26 cellular contexts compared by ENCODE assay signal in genomic region chr5:166349036-166349435, GRCh38.
"Had no signal": no experiment of that assay in that cellular context is flagged by ENCODE, and none has a peak within 500 bp of the region (broad histone marks: within the 10 kb centered on the region; RNA-seq: fewer than 3 reads in every experiment).

No MANE protein-coding gene starts in this region.

- H3K9me3 ChIP-seq: heart left ventricle, thoracic aorta had no signal

- H3K36me3 Mint-ChIP-seq: activated naive CD4-positive, alpha-beta T cell treated with anti-CD3 and anti-CD28 coated beads, Interleukin-2, amount 10 ng/mL, durations not matched to agents 7 days and 5 days; activated naive CD8-positive, alpha-beta T cell treated with anti-CD3 and anti-CD28 coated beads, Interleukin-2, amount 10 ng/mL, durations not matched to agents 7 days and 5 days; immature natural killer cell; natural killer cell; stimulated activated effector memory CD8-positive, alpha-beta T cell treated with anti-CD3 and anti-CD28 coated beads, Interleukin-12 subunit alpha, Interleukin-12 subunit beta, amount 100 ng/mL, for 72 hours had no signal

- H3K27me3 ChIP-seq: brain microvascular endothelial cell, neutrophil had no signal

- H3K4me1 ChIP-seq: heart left ventricle had no signal

- H3K4me3 Mint-ChIP-seq: activated naive CD4-positive, alpha-beta T cell treated with anti-CD3 and anti-CD28 coated beads, Interleukin-2, amount 10 ng/mL, durations not matched to agents 7 days and 5 days; activated naive CD8-positive, alpha-beta T cell treated with anti-CD3 and anti-CD28 coated beads, Interleukin-2, amount 10 ng/mL, durations not matched to agents 7 days and 5 days; activated T-helper 1 cell treated with anti-CD3 and anti-CD28 coated beads, Interleukin-12 subunit alpha, Interleukin-12 subunit beta, Interleukin-2, Interleukin-4 antibody, amounts not matched to agents 30 ng/mL and 10 ng/mL and 1 ng/mL, durations not matched to agents 14 hours and 24 hours and 36 hours; immature natural killer cell; natural killer cell; stimulated activated effector memory CD8-positive, alpha-beta T cell treated with anti-CD3 and anti-CD28 coated beads, Interleukin-12 subunit alpha, Interleukin-12 subunit beta, amount 100 ng/mL, for 72 hours; stimulated activated naive CD8-positive, alpha-beta T cell treated with anti-CD3 and anti-CD28 coated beads, Interleukin-15, Interleukin-2, amounts not matched to agents 100 ng/mL and 50 ng/mL, for 24 hours had no signal

- H3K9me3 Mint-ChIP-seq: activated naive CD4-positive, alpha-beta T cell treated with anti-CD3 and anti-CD28 coated beads, Interleukin-2, amount 10 ng/mL, durations not matched to agents 7 days and 5 days had no signal

- H3K27ac ChIP-seq: brain microvascular endothelial cell, coronary artery, dorsolateral prefrontal cortex, heart left ventricle, neutrophil, thoracic aorta had no signal

- ATAC-seq: heart left ventricle; natural killer cell; sciatic nerve; stimulated activated effector memory CD8-positive, alpha-beta T cell treated with anti-CD3 and anti-CD28 coated beads, Interleukin-12 subunit alpha, Interleukin-12 subunit beta, amount 100 ng/mL, for 72 hours had no signal

- H3K27me3 Mint-ChIP-seq: activated naive CD4-positive, alpha-beta T cell treated with anti-CD3 and anti-CD28 coated beads, Interleukin-2, amount 10 ng/mL, durations not matched to agents 7 days and 5 days; activated naive CD8-positive, alpha-beta T cell treated with anti-CD3 and anti-CD28 coated beads, Interleukin-2, amount 10 ng/mL, durations not matched to agents 7 days and 5 days; stimulated activated naive CD8-positive, alpha-beta T cell treated with anti-CD3 and anti-CD28 coated beads, Interleukin-15, Interleukin-2, amounts not matched to agents 100 ng/mL and 50 ng/mL, for 24 hours had no signal

- DNase-seq: activated CD4-positive, alpha-beta T cell treated with anti-CD3 and anti-CD28 coated beads for 4 hours; activated CD4-positive, alpha-beta T cell treated with anti-CD3 and anti-CD28 coated beads, Interleukin-2, amount 50 U/mL, for 4 hours; activated CD8-positive, alpha-beta memory T cell treated with anti-CD3 and anti-CD28 coated beads for 24 hours; activated CD8-positive, alpha-beta memory T cell treated with anti-CD3 and anti-CD28 coated beads, Interleukin-2, amount 50 U/mL, for 4 hours; activated gamma-delta T cell; activated naive CD4-positive, alpha-beta T cell treated with anti-CD3 and anti-CD28 coated beads, Interleukin-2, amount 10 ng/mL, durations not matched to agents 7 days and 5 days; activated naive CD8-positive, alpha-beta T cell treated with anti-CD3 and anti-CD28 coated beads, Interleukin-2, amount 10 ng/mL, durations not matched to agents 7 days and 5 days; activated T-cell treated with anti-CD3 and anti-CD28 coated beads, Interleukin-2, amount 50 U/mL, for 1 hour; amniotic stem cell; brain microvascular endothelial cell; dorsolateral prefrontal cortex; effector memory CD4-positive, alpha-beta T cell; erythroblast; heart left ventricle; hypothalamus; immature natural killer cell; natural killer cell; small intestine; stimulated activated CD4-positive, alpha-beta T cell treated with anti-CD3 and anti-CD28 coated beads, Interleukin-4, amount 100 ng/mL, for 24 hours had no signal

- H3K4me3 ChIP-seq: coronary artery, dorsolateral prefrontal cortex, heart left ventricle, thoracic aorta had no signal

- H3K36me3 ChIP-seq: brain microvascular endothelial cell, heart left ventricle, neutrophil, thoracic aorta had no signal

- H3K27ac Mint-ChIP-seq: activated naive CD4-positive, alpha-beta T cell treated with anti-CD3 and anti-CD28 coated beads, Interleukin-2, amount 10 ng/mL, durations not matched to agents 7 days and 5 days; activated naive CD8-positive, alpha-beta T cell treated with anti-CD3 and anti-CD28 coated beads, Interleukin-2, amount 10 ng/mL, durations not matched to agents 7 days and 5 days; activated T-helper 1 cell treated with anti-CD3 and anti-CD28 coated beads, Interleukin-12 subunit alpha, Interleukin-12 subunit beta, Interleukin-2, Interleukin-4 antibody, amounts not matched to agents 30 ng/mL and 10 ng/mL and 1 ng/mL, durations not matched to agents 14 hours and 24 hours and 36 hours; immature natural killer cell; natural killer cell; stimulated activated effector memory CD8-positive, alpha-beta T cell treated with anti-CD3 and anti-CD28 coated beads, Interleukin-12 subunit alpha, Interleukin-12 subunit beta, amount 100 ng/mL, for 72 hours; stimulated activated naive CD8-positive, alpha-beta T cell treated with anti-CD3 and anti-CD28 coated beads, Interleukin-15, Interleukin-2, amounts not matched to agents 100 ng/mL and 50 ng/mL, for 24 hours had no signal

- H3K4me1 Mint-ChIP-seq: activated naive CD4-positive, alpha-beta T cell treated with anti-CD3 and anti-CD28 coated beads, Interleukin-2, amount 10 ng/mL, durations not matched to agents 7 days and 5 days; activated naive CD8-positive, alpha-beta T cell treated with anti-CD3 and anti-CD28 coated beads, Interleukin-2, amount 10 ng/mL, durations not matched to agents 7 days and 5 days; immature natural killer cell; natural killer cell; stimulated activated effector memory CD8-positive, alpha-beta T cell treated with anti-CD3 and anti-CD28 coated beads, Interleukin-12 subunit alpha, Interleukin-12 subunit beta, amount 100 ng/mL, for 72 hours had no signal
